ENCODE assay signal across 12 cellular contexts in genomic region chr2:234996467-234997270, GRCh38. TPM values are rescaled to one million over a fixed set of nuclear protein-coding genes. Genes with fewer than 3 reads are reported as not detected.
DNase-seq lines count a peak whose midpoint lies in the region; ATAC-seq and TF ChIP-seq lines count a peak whose summit lies in the region.
"Had no signal": no experiment of that assay in that cellular context is flagged by ENCODE, and none has a peak within 500 bp of the region (broad histone marks: within the 10 kb centered on the region; RNA-seq: fewer than 3 reads in every experiment).

No MANE protein-coding gene starts in this region.

- intact Hi-C loops in Calu3 (cut with micrococcal nuclease; ENCODE audit: unreplicated experiment): no loop called here

- H3K27ac ChIP-seq in SJCRH30: peak overlapping the region; percentile 73

- peaks cover 17% of the 10 kb centered on the region for H3K36me3 Mint-ChIP-seq in Calu3 (ENCODE audit: insufficient read depth, unreplicated experiment)

- no peak overlapping the region for H3K4me3 ChIP-seq in SJCRH30

- H3K9me3 ChIP-seq in SJCRH30 (replicated peaks): no peaks in the 10 kb centered on the region

- H3K27me3 Mint-ChIP-seq in Calu3 (ENCODE audit: unreplicated experiment): no peaks in the 10 kb centered on the region

- peaks cover 72% of the 10 kb centered on the region for H3K4me1 ChIP-seq in SJCRH30

- H3K9me3 Mint-ChIP-seq in Calu3 (ENCODE audit: low read depth, unreplicated experiment): no peaks in the 10 kb centered on the region
- H3K9me3 Mint-ChIP-seq: activated T-cell treated with anti-CD3 and anti-CD28 coated beads, Interleukin-2, amount 50 U/mL, for 72 hours; T-helper 2 cell treated with Interferon-gamma antibody and Interleukin-4, amounts not matched to agents 5 μg/mL and 100 μg/mL, for 36 hours had no signal

- peak overlapping the region; percentile 14 for H3K4me3 Mint-ChIP-seq in Calu3 (ENCODE audit: low read depth, unreplicated experiment)
- H3K4me3 Mint-ChIP-seq: activated T-cell treated with anti-CD3 and anti-CD28 coated beads, Interleukin-2, amount 50 U/mL, for 72 hours; T-helper 2 cell treated with Interferon-gamma antibody and Interleukin-4, amounts not matched to agents 5 μg/mL and 100 μg/mL, for 36 hours had no signal

- H3K36me3 ChIP-seq in SJCRH30: no peaks in the 10 kb centered on the region; the same call in 1 of the 2 replicates

- no TSS peak for BruUV-seq in Calu3 (replicated peaks; lab: Mats Ljungman, UMichigan)

- H3K4me1 Mint-ChIP-seq in Calu3 (ENCODE audit: low read depth, unreplicated experiment): peaks cover 67% of the 10 kb centered on the region

- DNase-seq in Calu3: peak; percentile 63
- peak; percentile 89 to 91 for DNase-seq in SJCRH30
- DNase-seq in epidermal melanocyte (ENCODE audit: insufficient read length, low spot score): peak; percentile 28
- no peak for DNase-seq in omental fat pad (ENCODE audit: low spot score)
- no peak for DNase-seq in UCSD-AML1 (lab: John Stamatoyannopoulos, UW; ENCODE audit: unreplicated experiment)
- DNase-seq: activated T-cell treated with anti-CD3 and anti-CD28 coated beads, Interleukin-2, amount 50 U/mL, for 72 hours; NCI-H187 treated with DMSO at 0.1 percent for 48 hours; nucleus accumbens had no signal

- no peaks in the 10 kb centered on the region for H3K27me3 ChIP-seq in SJCRH30

- TF ChIP-seq CTCF in Calu3 (IDR thresholded peaks at IDR 0.05; ENCODE audit: unreplicated experiment): no peak
- no peak for TF ChIP-seq CTCF in omental fat pad (IDR thresholded peaks at IDR 0.05)

- ATAC-seq in omental fat pad (ENCODE audit: low FRiP score) (peak; percentile 21), HG02870 (IDR thresholded peaks at IDR 0.05; ENCODE audit: unreplicated experiment) (no peak), HG03095 (IDR thresholded peaks at IDR 0.05; ENCODE audit: unreplicated experiment) (no peak), GM21367 (IDR thresholded peaks at IDR 0.05; ENCODE audit: unreplicated experiment) (no peak)
- ATAC-seq: activated T-cell treated with anti-CD3 and anti-CD28 coated beads, Interleukin-2, amount 50 U/mL, for 72 hours had no signal

- CTCF ChIA-PET in Calu3 (lab: Charles Lee): interaction anchor here (1.2 kb wide), 1 partner anchor 16 kb away, joined by 3 read pairs; no protein-coding TSS in a partner anchor

- no peak overlapping the region for H3K27ac Mint-ChIP-seq in Calu3 (ENCODE audit: unreplicated experiment)
- H3K27ac Mint-ChIP-seq: activated T-cell treated with anti-CD3 and anti-CD28 coated beads, Interleukin-2, amount 50 U/mL, for 72 hours; T-helper 2 cell treated with Interferon-gamma antibody and Interleukin-4, amounts not matched to agents 5 μg/mL and 100 μg/mL, for 36 hours had no signal

RNA-seq across cellular contexts. Expression of gene SH3BP4, which starts 44.9 kb away (rescaled TPM):
- total RNA-seq in Calu3 (2022) (35.0 and 36.9 TPM in 2 replicates), omental fat pad (10 to 100 TPM; 32.5 to 66.9 (median 44.2) TPM)
- total RNA-seq in SJCRH30 (2014; rRNA removed; shearing (Covaris generic)): 32.9 and 35.5 TPM in 2 replicates

Comparison
In these comparisons a context has a peak if more than half of its experiments do, and no peak if none do; other contexts are left out.
1. DNase-seq: peak in Calu3 (single experiment), SJCRH30 (2 of 2) and epidermal melanocyte (single experiment); none in omental fat pad (single experiment) and UCSD-AML1 (single experiment).